In the genomic region with DNA sequence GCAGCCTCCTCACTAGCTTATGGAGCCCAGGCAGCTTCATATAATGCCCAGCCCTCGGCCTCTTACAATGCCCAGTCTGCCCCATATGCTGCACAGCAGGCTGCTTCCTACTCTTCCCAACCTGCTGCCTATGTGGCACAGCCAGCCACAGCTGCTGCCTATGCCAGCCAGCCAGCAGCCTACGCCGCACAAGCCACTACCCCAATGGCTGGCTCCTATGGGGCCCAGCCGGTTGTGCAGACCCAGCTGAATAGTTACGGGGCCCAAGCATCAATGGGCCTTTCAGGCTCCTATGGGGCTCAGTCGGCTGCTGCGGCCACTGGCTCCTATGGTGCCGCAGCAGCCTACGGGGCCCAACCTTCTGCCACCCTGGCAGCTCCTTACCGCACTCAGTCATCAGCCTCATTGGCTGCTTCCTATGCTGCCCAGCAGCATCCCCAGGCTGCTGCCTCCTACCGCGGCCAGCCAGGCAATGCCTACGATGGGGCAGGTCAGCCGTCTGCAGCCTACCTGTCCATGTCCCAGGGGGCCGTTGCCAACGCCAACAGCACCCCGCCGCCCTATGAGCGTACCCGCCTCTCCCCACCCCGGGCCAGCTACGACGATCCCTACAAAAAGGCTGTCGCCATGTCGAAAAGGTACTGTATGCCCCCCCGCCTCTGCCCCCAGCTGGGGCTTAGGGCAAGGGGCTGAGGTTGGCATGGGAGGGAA, we compare ENCODE assay signal across 1 cellular context.
TF ChIP-seq lines count a peak whose summit lies in the region.

No MANE protein-coding gene starts in this region.

TF ChIP-seq in GM12878, 131 proteins besides CTCF, POLR2A, EP300 and RAD21:
- TF ChIP-seq YBX1 (IDR thresholded peaks at IDR 0.05) (no peak), NRF1 (conservative IDR thresholded peaks at IDR 0.05; ENCODE audit: low read depth, low read length) (no peak)
- TF ChIP-seq, protein P1, sequence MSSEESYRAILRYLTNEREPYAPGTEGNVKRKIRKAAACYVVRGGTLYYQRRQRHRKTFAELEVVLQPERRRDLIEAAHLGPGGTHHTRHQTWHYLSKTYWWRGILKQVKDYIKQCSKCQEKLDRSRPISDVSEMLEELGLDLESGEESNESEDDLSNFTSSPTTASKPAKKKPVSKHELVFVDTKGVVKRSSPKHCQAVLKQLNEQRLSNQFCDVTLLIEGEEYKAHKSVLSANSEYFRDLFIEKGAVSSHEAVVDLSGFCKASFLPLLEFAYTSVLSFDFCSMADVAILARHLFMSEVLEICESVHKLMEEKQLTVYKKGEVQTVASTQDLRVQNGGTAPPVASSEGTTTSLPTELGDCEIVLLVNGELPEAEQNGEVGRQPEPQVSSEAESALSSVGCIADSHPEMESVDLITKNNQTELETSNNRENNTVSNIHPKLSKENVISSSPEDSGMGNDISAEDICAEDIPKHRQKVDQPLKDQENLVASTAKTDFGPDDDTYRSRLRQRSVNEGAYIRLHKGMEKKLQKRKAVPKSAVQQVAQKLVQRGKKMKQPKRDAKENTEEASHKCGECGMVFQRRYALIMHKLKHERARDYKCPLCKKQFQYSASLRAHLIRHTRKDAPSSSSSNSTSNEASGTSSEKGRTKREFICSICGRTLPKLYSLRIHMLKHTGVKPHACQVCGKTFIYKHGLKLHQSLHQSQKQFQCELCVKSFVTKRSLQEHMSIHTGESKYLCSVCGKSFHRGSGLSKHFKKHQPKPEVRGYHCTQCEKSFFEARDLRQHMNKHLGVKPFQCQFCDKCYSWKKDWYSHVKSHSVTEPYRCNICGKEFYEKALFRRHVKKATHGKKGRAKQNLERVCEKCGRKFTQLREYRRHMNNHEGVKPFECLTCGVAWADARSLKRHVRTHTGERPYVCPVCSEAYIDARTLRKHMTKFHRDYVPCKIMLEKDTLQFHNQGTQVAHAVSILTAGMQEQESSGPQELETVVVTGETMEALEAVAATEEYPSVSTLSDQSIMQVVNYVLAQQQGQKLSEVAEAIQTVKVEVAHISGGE (CRISPR knock-in tag; IDR thresholded peaks at IDR 0.05): no peak
TF ChIP-seq in GM12878: peak in this region for 0.
